ENCODE assay signal across 19 cellular contexts in the genomic region with DNA sequence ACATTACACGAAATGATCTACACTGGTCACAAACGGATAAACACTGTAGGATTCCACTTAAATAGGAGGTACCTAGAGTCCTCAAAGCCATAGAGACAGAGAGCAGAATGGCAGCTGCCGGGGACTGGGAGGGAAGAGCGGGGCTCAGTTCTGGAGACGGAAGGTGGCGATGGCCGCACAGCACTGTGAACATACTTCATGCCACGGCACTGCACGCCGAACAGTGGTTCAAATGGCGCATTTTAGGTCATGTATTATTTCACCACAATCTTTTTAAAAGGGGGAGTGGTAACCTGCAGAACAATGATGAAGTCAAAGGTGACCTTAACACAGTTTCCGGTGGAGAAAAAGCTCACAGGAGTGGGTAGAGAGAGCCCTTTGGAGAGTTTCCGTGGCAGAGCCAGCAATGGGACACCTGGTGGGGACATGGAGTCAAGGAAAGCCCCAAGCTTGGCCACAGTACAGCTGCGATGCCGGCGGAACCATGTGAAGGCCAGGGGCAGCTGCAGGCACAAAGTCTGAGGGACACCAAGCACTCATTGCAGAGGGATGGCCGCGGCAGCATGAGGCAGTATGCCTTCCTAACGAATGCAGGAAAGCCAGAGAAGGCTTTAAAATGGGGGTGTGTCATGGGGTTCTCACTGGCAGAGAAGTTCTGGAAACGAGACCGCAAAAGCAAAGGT. TPM values are rescaled to one million over a fixed set of nuclear protein-coding genes. Genes with fewer than 3 reads are reported as not detected.
A peak's percentile ranks its signal among the peaks of the same experiment; 100 is the strongest.
DNase-seq lines count a peak whose midpoint lies in the region; ATAC-seq and TF ChIP-seq lines count a peak whose summit lies in the region.
"Had no signal": no experiment of that assay in that cellular context is flagged by ENCODE, and none has a peak within 500 bp of the region (broad histone marks: within the 10 kb centered on the region; RNA-seq: fewer than 3 reads in every experiment).

No MANE protein-coding gene starts in this region.

- H3K9me3 ChIP-seq in CD4-positive, alpha-beta T cell (ENCODE audit: control insufficient read depth, low read length), result no peaks in the 10 kb centered on the region
- no peaks in the 10 kb centered on the region for H3K9me3 ChIP-seq in gastrocnemius medialis
- no peaks in the 10 kb centered on the region for H3K9me3 ChIP-seq in OCI-LY7 (ENCODE audit: low read length)

- peaks cover 28 to 44% of the 10 kb centered on the region in 2 donors for H3K4me1 ChIP-seq in gastrocnemius medialis
- H3K4me1 ChIP-seq in OCI-LY7 (ENCODE audit: insufficient read depth, low read length, poor library complexity, severe bottlenecking), result no peaks in the 10 kb centered on the region

- TF ChIP-seq CTCF in 22Rv1 (IDR thresholded peaks at IDR 0.05), result no peak
- no peak for TF ChIP-seq CTCF in CD4-positive, alpha-beta T cell (IDR thresholded peaks at IDR 0.05)
- TF ChIP-seq CTCF in glutamatergic neuron (IDR thresholded peaks at IDR 0.05; ENCODE audit: partially characterized antibody, unreplicated experiment), result no peak
- no peak for TF ChIP-seq CTCF in gastrocnemius medialis (IDR thresholded peaks at IDR 0.05 in 4 of 5, conservative IDR thresholded peaks at IDR 0.05 in 1 of 5)
- TF ChIP-seq CTCF in OCI-LY7 (conservative IDR thresholded peaks at IDR 0.05; ENCODE audit: low read length), result no peak

- H3K4me3 Mint-ChIP-seq in CD4-positive, alpha-beta T cell, result peak overlapping the region; percentile 54
- peak overlapping the region; percentile 78 for H3K4me3 Mint-ChIP-seq in glutamatergic neuron (ENCODE audit: unreplicated experiment)
- H3K4me3 Mint-ChIP-seq: CD4-positive, alpha-beta memory T cell had no signal

- POLR2A ChIA-PET in CD4-positive, alpha-beta T cell (lab: Charles Lee), result interaction anchor here (1.1 kb wide), 1 partner anchor 38 kb away, joined by 3 read pairs; no protein-coding TSS in a partner anchor
- POLR2A ChIA-PET in OCI-LY7 (lab: Charles Lee), result no interaction called here

- no peaks in the 10 kb centered on the region for H3K79me2 ChIP-seq in OCI-LY7 (ENCODE audit: insufficient read depth, low read depth, low read length)

- no peak overlapping the region for H2AFZ ChIP-seq in OCI-LY7 (ENCODE audit: low read length)

- H3K27me3 Mint-ChIP-seq in CD4-positive, alpha-beta T cell, result no peaks in the 10 kb centered on the region
- peaks cover 4% of the 10 kb centered on the region for H3K27me3 Mint-ChIP-seq in glutamatergic neuron (ENCODE audit: unreplicated experiment)
- H3K27me3 Mint-ChIP-seq: CD4-positive, alpha-beta memory T cell had no signal

- no peak for TF ChIP-seq POLR2A in gastrocnemius medialis (IDR thresholded peaks at IDR 0.05)

- no peak overlapping the region for H3K4me2 ChIP-seq in OCI-LY7 (ENCODE audit: low read length)

- H3K27ac Mint-ChIP-seq in CD4-positive, alpha-beta T cell, result no peak overlapping the region
- H3K27ac Mint-ChIP-seq in glutamatergic neuron (ENCODE audit: unreplicated experiment), result peak overlapping the region; percentile 79

- DNase-seq in CD4-positive, alpha-beta T cell, result no peak
- DNase-seq in glutamatergic neuron, result no peak
- DNase-seq in gastrocnemius medialis, result peak in 1 of 2 donors; percentile 71
- no peak for DNase-seq in OCI-LY7 (ENCODE audit: low spot score)
- DNase-seq: ACHN; AML-193; Calu3; CD4-positive, alpha-beta memory T cell; H9; NCI-H1105; NCI-H1694 treated with DMSO at 0.1 percent for 48 hours; NCI-H2107; NK-92 treated with Interleukin-12 subunit alpha and Interleukin-12 subunit beta, amount 100 ng/mL, for 24 hours; RPMI8226; SIG-M5 had no signal

- peaks cover 7% of the 10 kb centered on the region for H3K4me1 Mint-ChIP-seq in CD4-positive, alpha-beta T cell (ENCODE audit: low read depth)
- peaks cover 24% of the 10 kb centered on the region for H3K4me1 Mint-ChIP-seq in glutamatergic neuron (ENCODE audit: low read depth, unreplicated experiment)
- H3K4me1 Mint-ChIP-seq: H9 had no signal

- H4K20me1 ChIP-seq in OCI-LY7 (ENCODE audit: insufficient read depth, low read length), result no peaks in the 10 kb centered on the region; the same call in 1 of the 2 replicates

- ATAC-seq in CD4-positive, alpha-beta T cell (ENCODE audit: poor library complexity), result no peak
- ATAC-seq in gastrocnemius medialis, result peak; percentile 11 to 38
- no peak for ATAC-seq in GM21825 (IDR thresholded peaks at IDR 0.05; ENCODE audit: unreplicated experiment)
- no peak for ATAC-seq in HG03432 (IDR thresholded peaks at IDR 0.05; ENCODE audit: unreplicated experiment)

- no peaks in the 10 kb centered on the region for H3K9me3 Mint-ChIP-seq in CD4-positive, alpha-beta T cell
- H3K9me3 Mint-ChIP-seq in glutamatergic neuron (ENCODE audit: unreplicated experiment), result peaks cover 3% of the 10 kb centered on the region
- H3K9me3 Mint-ChIP-seq: CD4-positive, alpha-beta memory T cell; H9 had no signal

- in situ Hi-C loops in gastrocnemius medialis (cut with MboI; ENCODE audit: low sequenced_read_pairs in 4 of 4), result no loop called here

- H3K4me3 ChIP-seq in gastrocnemius medialis (no peak overlapping the region), OCI-LY7 (ENCODE audit: low read depth, low read length, poor library complexity, severe bottlenecking) (no peak overlapping the region)

- CTCF ChIA-PET in CD4-positive, alpha-beta T cell (lab: Charles Lee), result no interaction called here
- CTCF ChIA-PET in OCI-LY7 (lab: Charles Lee; ENCODE audit: unreplicated experiment), result no interaction called here

- peaks cover 78% of the 10 kb centered on the region for H3K36me3 Mint-ChIP-seq in CD4-positive, alpha-beta T cell (ENCODE audit: low read depth)
- H3K36me3 Mint-ChIP-seq in glutamatergic neuron (ENCODE audit: unreplicated experiment), result peaks cover 12% of the 10 kb centered on the region

- no peaks in the 10 kb centered on the region for H3K9me2 ChIP-seq in OCI-LY7 (ENCODE audit: insufficient read depth, low read length)

- intact Hi-C loops in CD4-positive, alpha-beta T cell (cut with DNase I, micrococcal nuclease), result no loop called here
- intact Hi-C loops in gastrocnemius medialis (cut with DNase I; ENCODE audit: low total_unique reads), result no loop called here
- intact Hi-C loops in OCI-LY7 (cut with micrococcal nuclease; ENCODE audit: unreplicated experiment), result no loop called here

- no TSS peak for BruUV-seq in OCI-LY7 (replicated peaks; lab: Mats Ljungman, UMichigan)

- H3K36me3 ChIP-seq in gastrocnemius medialis (peaks cover 0 to 82% of the 10 kb centered on the region in 2 donors), OCI-LY7 (ENCODE audit: insufficient read depth, low read length) (peaks cover 43% of the 10 kb centered on the region; the same call in 1 of the 2 replicates)

- H3K27ac ChIP-seq in 22Rv1 (peak overlapping the region; percentile 69), gastrocnemius medialis (peak overlapping the region; percentile 63 to 93 (median 79)), OCI-LY7 (ENCODE audit: low read depth, low read length, poor library complexity, severe bottlenecking) (no peak overlapping the region)
- H3K27ac ChIP-seq in CD4-positive, alpha-beta T cell (ENCODE audit: low read depth, low read length), result no peak overlapping the region
- H3K27ac ChIP-seq: HL-60 had no signal

- no peaks in the 10 kb centered on the region for H3K27me3 ChIP-seq in CD4-positive, alpha-beta T cell (ENCODE audit: control insufficient read depth, insufficient read depth, low read length)
- no peaks in the 10 kb centered on the region for H3K27me3 ChIP-seq in gastrocnemius medialis

RNA-seq across cellular contexts. Expression of a gene that starts 7.4 kb away (rescaled TPM):
- total RNA-seq in CD4-positive, alpha-beta T cell, result 10 to 100 TPM; 12.1 to 15.9 TPM
- total RNA-seq in glutamatergic neuron (ENCODE audit: unreplicated experiment) (131 TPM), gastrocnemius medialis (10 to 100 TPM; 31.7 to 62.0 (median 39.2) TPM), OCI-LY7 (2022) (18.1 and 20.5 TPM in 2 replicates)
- total RNA-seq in OCI-LY7 (2014; rRNA removed; shearing (Covaris generic)), result 12.9 and 20.9 TPM in 2 replicates

RNA-seq across cellular contexts. Expression of a gene that starts 23.4 kb away (rescaled TPM):
- 1 to 10 TPM; 7.1 to 7.5 TPM for total RNA-seq in CD4-positive, alpha-beta T cell
- total RNA-seq in glutamatergic neuron (ENCODE audit: unreplicated experiment) (1.1 TPM), gastrocnemius medialis (1 to 10 TPM; 1.9 to 5.1 (median 2.7) TPM), OCI-LY7 (2022) (not detected in 2 replicates)
- total RNA-seq in OCI-LY7 (2014; rRNA removed; shearing (Covaris generic)), result not detected in 2 replicates

RNA-seq across cellular contexts. Expression of a gene that starts 51.5 kb away (rescaled TPM):
- total RNA-seq in CD4-positive, alpha-beta T cell, result 10 to 100 TPM; 73.1 to 75.0 TPM
- total RNA-seq in glutamatergic neuron (ENCODE audit: unreplicated experiment) (71.7 TPM), gastrocnemius medialis (100 to 1,000 TPM; 145 to 249 (median 175) TPM), OCI-LY7 (2022) (107 and 113 TPM in 2 replicates)
- 69.4 and 83.9 TPM in 2 replicates for total RNA-seq in OCI-LY7 (2014; rRNA removed; shearing (Covaris generic))

Comparison
In these comparisons a context has a peak if more than half of its experiments do, and no peak if none do; other contexts are left out.
1. H3K27ac ChIP-seq: peak in 22Rv1 (single experiment) and gastrocnemius medialis (4 of 4); none in CD4-positive, alpha-beta T cell (single experiment) and OCI-LY7 (single experiment).
2. ATAC-seq: peak in gastrocnemius medialis (2 of 2); none in CD4-positive, alpha-beta T cell (single experiment), GM21825 (single experiment) and HG03432 (single experiment).